ENCODE assay signal across 1 cellular context in genomic region chr7:12496901-12497674, GRCh38.
TF ChIP-seq lines count a peak whose summit lies in the region.

No MANE protein-coding gene starts in this region.

TF ChIP-seq in H1, 55 proteins besides CTCF, POLR2A, EP300 and RAD21:
- TF ChIP-seq CHD7 (IDR thresholded peaks at IDR 0.05; ENCODE audit: insufficient replicate concordance, low read length): peak; percentile 52
- TF ChIP-seq YY1 (IDR thresholded peaks at IDR 0.05; ENCODE audit: low read depth, low read length): peak; percentile 61; the same call in 1 of the 2 replicates
